Comparison of ENCODE assay signal across 8 cellular contexts in the genomic region with DNA sequence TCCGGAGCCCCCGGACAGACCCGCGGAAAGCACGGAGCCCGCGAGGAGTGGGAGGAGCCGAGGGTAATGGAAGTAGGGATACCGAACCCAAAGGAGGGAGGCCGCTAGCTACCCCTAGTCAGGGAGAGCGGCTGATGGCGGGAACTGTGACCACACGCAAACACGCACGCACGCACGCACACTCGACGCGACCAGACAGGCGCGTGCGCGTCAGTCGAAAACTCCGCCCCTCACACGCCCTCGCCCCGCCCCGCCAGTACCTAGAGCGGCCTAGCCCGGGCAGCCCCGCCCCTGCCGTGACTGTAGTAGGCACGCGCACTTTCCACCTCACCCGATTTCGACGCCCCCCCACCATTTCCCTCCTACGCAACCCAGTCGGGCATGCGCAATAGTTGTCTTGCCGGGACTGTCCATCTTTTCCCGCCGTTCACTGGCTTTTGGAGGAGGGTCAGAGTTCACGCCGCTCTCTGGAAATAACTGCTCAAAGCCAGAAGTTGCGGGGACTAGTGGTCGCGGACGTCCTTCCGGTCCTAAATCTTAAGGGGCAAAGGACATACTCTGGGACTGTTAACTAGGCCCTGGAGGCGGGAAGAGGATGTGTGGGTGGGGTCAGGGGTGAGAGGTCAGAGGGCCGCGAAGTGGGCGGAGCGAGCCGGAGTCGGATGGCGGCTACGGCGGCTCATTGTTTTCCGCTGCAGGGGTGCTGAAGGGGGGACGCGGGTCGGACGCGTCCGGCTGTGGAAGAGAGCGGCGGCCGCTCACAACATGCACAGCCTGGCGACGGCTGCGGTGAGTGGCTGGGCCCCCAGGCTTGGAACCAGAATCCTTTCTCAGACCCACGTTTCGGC. TPM values are rescaled to one million over a fixed set of nuclear protein-coding genes. Genes with fewer than 3 reads are reported as not detected.
DNase-seq lines count a peak whose midpoint lies in the region; ATAC-seq and TF ChIP-seq lines count a peak whose summit lies in the region.

Gene CNOT9 (plus strand): TSS at position 650 of the 848 bp plus-strand sequence. CDS start 116 bp downstream, at position 766.
Gene USP37 (minus strand): TSS at position 162 of the 848 bp plus-strand sequence. CDS start 9,698 bp downstream, outside the sequence.

- no peaks in the 10 kb centered on the region for H3K9me3 Mint-ChIP-seq in IgD-negative memory B cell

- H3K36me3 Mint-ChIP-seq in IgD-negative memory B cell, result no peaks in the 10 kb centered on the region

- peak within 1 kb of the TSS; percentile 99 to 100 (median 99) for H3K27ac Mint-ChIP-seq in IgD-negative memory B cell

- intact Hi-C loops in mucosa of descending colon (cut with DNase I, micrococcal nuclease), result no loop called here

- H3K27me3 Mint-ChIP-seq in IgD-negative memory B cell, result no peaks in the 10 kb centered on the region

- DNase-seq in DMS 273 treated with DMSO at 0.1 percent for 48 hours (lab: John Stamatoyannopoulos, UW), result peak; percentile 95
- DNase-seq in OCI-M2 (lab: John Stamatoyannopoulos, UW; ENCODE audit: unreplicated experiment), result peak; percentile 94
- DNase-seq in activated T-cell treated with anti-CD3 and anti-CD28 coated beads for 4 hours, result peak; percentile 100
- DNase-seq in epithelial cell of esophagus (ENCODE audit: low read depth), result peak; percentile 99
- DNase-seq in mucosa of descending colon, result peak; percentile 100
- DNase-seq in stimulated activated CD8-positive, alpha-beta memory T cell treated with anti-CD3 and anti-CD28 coated beads, Interleukin-4, amount 100 ng/mL, for 24 hours (ENCODE audit: low read depth), result peak; percentile 100

- peak within 1 kb of the TSS; percentile 85 for H3K4me3 ChIP-seq in epithelial cell of esophagus (ENCODE audit: low read length)
- peak within 1 kb of the TSS; percentile 78 for H3K4me3 ChIP-seq in mucosa of descending colon

- no peaks in the 10 kb centered on the region for H3K9me3 ChIP-seq in mucosa of descending colon

- H3K4me3 Mint-ChIP-seq in IgD-negative memory B cell, result peak within 1 kb of the TSS; percentile 88 to 98 (median 96)

- peaks cover 17% of the 10 kb centered on the region for H3K4me1 ChIP-seq in mucosa of descending colon (ENCODE audit: low read depth)

- peaks cover 33 to 47% (median 43%) of the 10 kb centered on the region in 3 donors for H3K4me1 Mint-ChIP-seq in IgD-negative memory B cell

- ATAC-seq in GM21529 (IDR thresholded peaks at IDR 0.05; ENCODE audit: unreplicated experiment) (peak; percentile 74), mucosa of descending colon (peak; percentile 97)

- H3K36me3 ChIP-seq in mucosa of descending colon (ENCODE audit: low read depth), result no peaks in the 10 kb centered on the region

- TF ChIP-seq CTCF in epithelial cell of esophagus (IDR thresholded peaks at IDR 0.05; ENCODE audit: insufficient read depth, low read depth, low read length, missing control alignments) (no peak), mucosa of descending colon (IDR thresholded peaks at IDR 0.05) (no peak)

RNA-seq across cellular contexts. Expression of gene CNOT9, which starts in this region (rescaled TPM):
- polyA plus RNA-seq in IgD-negative memory B cell, result 16.7 TPM
- total RNA-seq in mucosa of descending colon, result 10 to 100 TPM; 31.0 to 41.8 (median 37.8) TPM

RNA-seq across cellular contexts. Expression of gene USP37, which starts in this region (rescaled TPM):
- 9.8 TPM for polyA plus RNA-seq in IgD-negative memory B cell
- total RNA-seq in mucosa of descending colon, result 10 to 100 TPM; 11.5 to 14.3 (median 11.6) TPM

Comparison
In these comparisons a context has a peak if more than half of its experiments do, and no peak if none do; other contexts are left out.
1. Peak in every context shown above with its lines: DNase-seq, ATAC-seq and H3K4me3 ChIP-seq.